Comparison of ENCODE assay signal across 8 cellular contexts in genomic region chr1:156456625-156457465, GRCh38. TPM values are rescaled to one million over a fixed set of nuclear protein-coding genes. Genes with fewer than 3 reads are reported as not detected.
DNase-seq lines count a peak whose midpoint lies in the region; ATAC-seq and TF ChIP-seq lines count a peak whose summit lies in the region.

No MANE protein-coding gene starts in this region.

- H3K27ac Mint-ChIP-seq in activated naive CD8-positive, alpha-beta T cell treated with anti-CD3 and anti-CD28 coated beads for 36 hours, result peak overlapping the region; percentile 97
- H3K27ac Mint-ChIP-seq in glutamatergic neuron (ENCODE audit: unreplicated experiment), result peak overlapping the region; percentile 97

- DNase-seq in NCI-H1105 (lab: John Stamatoyannopoulos, UW) (peak; percentile 99), SKM-1 (lab: John Stamatoyannopoulos, UW; ENCODE audit: unreplicated experiment) (peak; percentile 96), glutamatergic neuron (peak; percentile 97), omental fat pad (ENCODE audit: low spot score) (peak; percentile 93), testis (peak; percentile 98)
- peak; percentile 97 for DNase-seq in activated naive CD8-positive, alpha-beta T cell treated with anti-CD3 and anti-CD28 coated beads for 36 hours

- H3K27me3 Mint-ChIP-seq in activated naive CD8-positive, alpha-beta T cell treated with anti-CD3 and anti-CD28 coated beads for 36 hours, result no peaks in the 10 kb centered on the region
- H3K27me3 Mint-ChIP-seq in glutamatergic neuron (ENCODE audit: unreplicated experiment), result no peaks in the 10 kb centered on the region

- H3K36me3 Mint-ChIP-seq in activated naive CD8-positive, alpha-beta T cell treated with anti-CD3 and anti-CD28 coated beads for 36 hours, result peaks cover 1% of the 10 kb centered on the region
- H3K36me3 Mint-ChIP-seq in glutamatergic neuron (ENCODE audit: unreplicated experiment), result no peaks in the 10 kb centered on the region

- peak; percentile 75 for TF ChIP-seq POLR2A in GM10847 (IDR thresholded peaks at IDR 0.05; ENCODE audit: extremely low read depth, insufficient read length)
- peak; percentile 64 for TF ChIP-seq POLR2A in testis (IDR thresholded peaks at IDR 0.05)

- no peaks in the 10 kb centered on the region for H3K9me3 Mint-ChIP-seq in activated naive CD8-positive, alpha-beta T cell treated with anti-CD3 and anti-CD28 coated beads for 36 hours
- peaks cover 2% of the 10 kb centered on the region for H3K9me3 Mint-ChIP-seq in glutamatergic neuron (ENCODE audit: unreplicated experiment)

- 0 to 1% methylated on average over 24 to 56 of the region's 59 CpGs for WGBS in testis, 2 donors

- peak overlapping the region; percentile 85 for H3K4me3 Mint-ChIP-seq in activated naive CD8-positive, alpha-beta T cell treated with anti-CD3 and anti-CD28 coated beads for 36 hours
- peak overlapping the region; percentile 92 for H3K4me3 Mint-ChIP-seq in glutamatergic neuron (ENCODE audit: unreplicated experiment)

- TF ChIP-seq CTCF in glutamatergic neuron (IDR thresholded peaks at IDR 0.05; ENCODE audit: partially characterized antibody, unreplicated experiment) (peak; percentile 2), omental fat pad (IDR thresholded peaks at IDR 0.05) (no peak), testis (IDR thresholded peaks at IDR 0.05) (peak in 1 of 3 experiments; percentile 18)

- H3K36me3 ChIP-seq in testis (ENCODE audit: low read depth, missing control alignments), result no peaks in the 10 kb centered on the region

- peak; percentile 77 for ATAC-seq in HG02642 (IDR thresholded peaks at IDR 0.05; ENCODE audit: poor library complexity, unreplicated experiment)
- ATAC-seq in omental fat pad (ENCODE audit: low FRiP score), result peak; percentile 93

- peak overlapping the region; percentile 67 to 78 for H3K4me3 ChIP-seq in testis

- H3K27me3 ChIP-seq in testis, result no peaks in the 10 kb centered on the region

- H3K4me1 Mint-ChIP-seq in activated naive CD8-positive, alpha-beta T cell treated with anti-CD3 and anti-CD28 coated beads for 36 hours, result peaks cover 13% of the 10 kb centered on the region
- no peaks in the 10 kb centered on the region for H3K4me1 Mint-ChIP-seq in glutamatergic neuron (ENCODE audit: low read depth, unreplicated experiment)

- peak overlapping the region; percentile 98 to 100 for H3K27ac ChIP-seq in testis

- H3K9me3 ChIP-seq in testis, result no peaks in the 10 kb centered on the region

- intact Hi-C loops in testis (cut with DNase I; ENCODE audit: low total_unique reads), result loop anchor here (5.0 to 10.0 kb wide), 2 partner anchors 40 to 148 kb away; partner anchors contain the start of gene GPATCH4

- H3K4me1 ChIP-seq in testis, result peaks cover 4% of the 10 kb centered on the region

RNA-seq across cellular contexts. Expression of gene MEF2D, which starts 43.7 kb away (rescaled TPM):
- total RNA-seq in activated naive CD8-positive, alpha-beta T cell treated with anti-CD3 and anti-CD28 coated beads for 36 hours, result 10 to 100 TPM; 25.7 to 27.8 TPM
- total RNA-seq in glutamatergic neuron (ENCODE audit: unreplicated experiment) (50.0 TPM), omental fat pad (10 to 100 TPM; 22.8 to 33.8 (median 28.1) TPM), testis (100 to 1,000 TPM in 1 of 2 donors, 10 to 100 TPM in 1; 96.8 to 113 TPM)
- polyA plus RNA-seq in testis (ENCODE audit: insufficient read depth, low read depth, low replicate concordance), result 34.4 TPM

Comparison
In these comparisons a context has a peak if more than half of its experiments do, and no peak if none do; other contexts are left out.
1. Peak in every context shown above with its lines: DNase-seq, ATAC-seq, H3K4me3 ChIP-seq and H3K27ac ChIP-seq.